8 cellular contexts compared by ENCODE assay signal in genomic region chr14:21136024-21136423, GRCh38. TPM values are rescaled to one million over a fixed set of nuclear protein-coding genes. Genes with fewer than 3 reads are reported as not detected.
DNase-seq lines count a peak whose midpoint lies in the region; ATAC-seq, FAIRE-seq and TF ChIP-seq lines count a peak whose summit lies in the region.

No MANE protein-coding gene starts in this region.

- TF ChIP-seq RAD21 in H1 (IDR thresholded peaks at IDR 0.05 in 1 of 2, conservative IDR thresholded peaks at IDR 0.05 in 1 of 2; ENCODE audit: low read depth in 2 of 2, low read length in 2 of 2), result peak in 1 of 2 experiments; percentile 26; a peak in 2 of 4 replicates

- 16% methylated on average over 1 of the region's 1 CpG; no CpG with 5 or more reads in 1 of the 2 experiments for WGBS in H1 (ENCODE audit: extremely low coverage in 1 of 2, insufficient coverage in 1 of 2, insufficient read length in 1 of 2, insufficient replicate concordance in 2 of 2, low coverage in 1 of 2, low lambda C conversion rate in 2 of 2, missing lambda C conversion rate in 1 of 2), 2 experiments

- H3K4me3 Mint-ChIP-seq in progenitor cell of endocrine pancreas (ENCODE audit: low read depth), result no peak overlapping the region

- no peak overlapping the region for H3K27ac Mint-ChIP-seq in progenitor cell of endocrine pancreas

- no peak overlapping the region for H4K5ac ChIP-seq in H1 (ENCODE audit: insufficient read length, low read depth, low read length)

- CTCF ChIA-PET in H1 (lab: Charles Lee; ENCODE audit: partially characterized antibody), result interaction anchor here (0.9 to 4.0 kb wide), 21 partner anchors 8 to 204 kb away, joined by 3 to 28 read pairs (median 5); partner anchors contain the start of genes OR5AU1 and TMEM253

- H3K4ac ChIP-seq in H1 (replicated peaks; ENCODE audit: insufficient read length, low read depth, low read length), result no peak overlapping the region

- peak; percentile 39 for FAIRE-seq in H1 (lab: Jason Lieb, UNC)

- H3K27me3 ChIP-seq in H1 (replicated peaks in 1 of 4; ENCODE audit: control insufficient read depth in 3 of 4, extremely low read depth in 1 of 4, insufficient read depth in 3 of 4, low read length in 3 of 4), result peaks cover 0 to 1% (median 0%) of the 10 kb centered on the region in 4 experiments; a peak in 1 of 7 replicates

- no peak overlapping the region for H3K27ac ChIP-seq in H1 (ENCODE audit: low read depth, low read length)

- DNase-seq in SIG-M5 treated with dmso at 0.1 percent for 504 hours (lab: John Stamatoyannopoulos, UW; ENCODE audit: unreplicated experiment), result peak; percentile 23
- DNase-seq in SIG-M5 (lab: John Stamatoyannopoulos, UW), result no peak
- peak; percentile 6 for DNase-seq in NCI-H2227 treated with DMSO at 0.1 percent for 48 hours (lab: John Stamatoyannopoulos, UW)
- no peak for DNase-seq in H1 (ENCODE audit: low read depth in 1 of 2, low spot score in 2 of 2)
- no peak for DNase-seq in progenitor cell of endocrine pancreas (ENCODE audit: low spot score, unreplicated experiment)
- no peak for DNase-seq in GDM1 (lab: John Stamatoyannopoulos, UW)
- DNase-seq in NCI-H524 treated with DMSO at 0.1 percent for 48 hours (lab: John Stamatoyannopoulos, UW), result no peak

- H4K8ac ChIP-seq in H1 (ENCODE audit: extremely low read depth, insufficient read depth, low read length), result no peak overlapping the region

- H3K9me3 ChIP-seq in H1 (ENCODE audit: insufficient read depth in 2 of 2, low read depth in 1 of 2, low read length in 1 of 2), result no peaks in the 10 kb centered on the region

- H3K23me2 ChIP-seq in H1 (ENCODE audit: low read depth, low read length), result no peaks in the 10 kb centered on the region

- no peak overlapping the region for H2BK20ac ChIP-seq in H1 (ENCODE audit: low read length)

- no peaks in the 10 kb centered on the region for H3K36me3 Mint-ChIP-seq in progenitor cell of endocrine pancreas (ENCODE audit: insufficient read depth)

- H3K79me1 ChIP-seq in H1 (ENCODE audit: low read depth, low read length), result no peaks in the 10 kb centered on the region

- H3K36me3 ChIP-seq in H1 (ENCODE audit: control insufficient read depth in 2 of 4, insufficient read depth in 4 of 4, low read length in 3 of 4), result no peaks in the 10 kb centered on the region

- no peak overlapping the region for H3K18ac ChIP-seq in H1 (ENCODE audit: extremely low read depth, low read length)

- H3K4me2 ChIP-seq in H1 (ENCODE audit: insufficient read depth in 1 of 2, low read depth in 2 of 2, low read length in 2 of 2), result no peak overlapping the region

- H4K91ac ChIP-seq in H1 (replicated peaks; ENCODE audit: insufficient read length, low read length), result no peak overlapping the region

- no peaks in the 10 kb centered on the region for H3K27me3 Mint-ChIP-seq in progenitor cell of endocrine pancreas

- H3K23ac ChIP-seq in H1 (ENCODE audit: insufficient read length), result no peak overlapping the region

- no peaks in the 10 kb centered on the region for H3K79me2 ChIP-seq in H1 (ENCODE audit: control insufficient read depth in 1 of 2, insufficient read depth in 2 of 2, low read length in 2 of 2)

- no peak for TF ChIP-seq EP300 in H1 (IDR thresholded peaks at IDR 0.05; ENCODE audit: borderline replicate concordance in 1 of 2, low read depth in 2 of 2, low read length in 2 of 2)

- no peak overlapping the region for H3K9ac ChIP-seq in H1 (replicated peaks in 1 of 4; ENCODE audit: extremely low read depth in 1 of 4, low read depth in 3 of 4, low read length in 3 of 4)

- H2BK15ac ChIP-seq in H1 (ENCODE audit: low read length), result no peak overlapping the region

- H3K4me1 ChIP-seq in H1 (replicated peaks in 1 of 4; ENCODE audit: control insufficient read depth in 3 of 4, insufficient read depth in 4 of 4, low read length in 3 of 4), result peaks cover 0 to 3% (median 0%) of the 10 kb centered on the region in 4 experiments; a peak in 5 of 7 replicates

- no peak overlapping the region for H2BK12ac ChIP-seq in H1 (ENCODE audit: low read depth, low read length)

- H3K9me3 Mint-ChIP-seq in progenitor cell of endocrine pancreas (ENCODE audit: low read depth), result peaks cover 6% of the 10 kb centered on the region

- no peak overlapping the region for H3K14ac ChIP-seq in H1 (ENCODE audit: insufficient read length)

- no peaks in the 10 kb centered on the region for H4K20me1 ChIP-seq in H1 (replicated peaks in 1 of 2; ENCODE audit: control insufficient read depth in 1 of 2, insufficient read depth in 2 of 2, low read length in 2 of 2)

- POLR2A ChIA-PET in H1 (lab: Charles Lee; ENCODE audit: partially characterized antibody), result interaction anchor here (1.5 kb wide), 1 partner anchor 129 kb away, joined by 3 read pairs; no protein-coding TSS in a partner anchor

- H3K4me3 ChIP-seq in H1 (ENCODE audit: extremely low read depth in 1 of 4, insufficient read depth in 2 of 4, low read depth in 3 of 4, low read length in 4 of 4), result no peak overlapping the region

- no peak overlapping the region for H2AK5ac ChIP-seq in H1 (ENCODE audit: low read depth, low read length)

- no peak for ATAC-seq in HG02884 (IDR thresholded peaks at IDR 0.05; ENCODE audit: unreplicated experiment)

- H2BK5ac ChIP-seq in H1 (ENCODE audit: low read depth, low read length), result no peak overlapping the region

- peaks cover 5% of the 10 kb centered on the region for H3K4me1 Mint-ChIP-seq in progenitor cell of endocrine pancreas (ENCODE audit: low read depth)

- no peak for TF ChIP-seq POLR2A in H1 (IDR thresholded peaks at IDR 0.05; ENCODE audit: control extremely low read depth in 1 of 2, low read depth in 2 of 2, low read length in 2 of 2)

- no peak overlapping the region for H3K56ac ChIP-seq in H1 (replicated peaks; ENCODE audit: insufficient read length, low read depth, low read length)

- TF ChIP-seq CTCF in H1 (IDR thresholded peaks at IDR 0.05; ENCODE audit: control extremely low read depth in 1 of 3, insufficient read depth in 1 of 3, low read depth in 1 of 3, low read length in 3 of 3), result peak in 2 of 3 experiments; percentile 19 to 55; a peak in 2 of 4 replicates
- peak; percentile 67 for TF ChIP-seq CTCF in progenitor cell of endocrine pancreas (IDR thresholded peaks at IDR 0.05; ENCODE audit: unreplicated experiment)

- no peak overlapping the region for H2BK120ac ChIP-seq in H1 (replicated peaks; ENCODE audit: low read depth, low read length)

- H2AFZ ChIP-seq in H1 (ENCODE audit: low read length), result peak overlapping the region; percentile 78; the same call in 1 of the 2 replicates

TF ChIP-seq in H1, 55 proteins besides CTCF, POLR2A, EP300 and RAD21:
- TF ChIP-seq CEBPB (IDR thresholded peaks at IDR 0.05; ENCODE audit: low read depth, low read length) (no peak), NANOG (IDR thresholded peaks at IDR 0.05; ENCODE audit: insufficient read depth, low read depth, low read length, poor library complexity, severe bottlenecking) (no peak), POLR2AphosphoS5 (IDR thresholded peaks at IDR 0.05; ENCODE audit: low read depth, low read length) (no peak), POU5F1 (IDR thresholded peaks at IDR 0.05; ENCODE audit: low read depth, low read length) (no peak), KDM1A (IDR thresholded peaks at IDR 0.05; ENCODE audit: borderline replicate concordance, low read length) (no peak), SIN3A (conservative IDR thresholded peaks at IDR 0.05 in 1 of 2, IDR thresholded peaks at IDR 0.05 in 1 of 2; ENCODE audit: low read depth in 1 of 2, low read length in 2 of 2) (no peak), JUN (IDR thresholded peaks at IDR 0.05; ENCODE audit: low read depth, low read length) (no peak), TBP (IDR thresholded peaks at IDR 0.05; ENCODE audit: low read depth, low read length) (no peak), RBBP5 (IDR thresholded peaks at IDR 0.05; ENCODE audit: borderline replicate concordance, low read depth, low read length) (no peak), CBX8 (IDR thresholded peaks at IDR 0.05; ENCODE audit: borderline replicate concordance, low read depth, low read length) (no peak), CREB1 (IDR thresholded peaks at IDR 0.05) (no peak), CHD2 (IDR thresholded peaks at IDR 0.05; ENCODE audit: low read length) (no peak), SIRT6 (IDR thresholded peaks at IDR 0.05; ENCODE audit: low read length) (no peak)

RNA-seq across cellular contexts. Expression of gene OR5AU1, which starts 19.8 kb away (rescaled TPM):
- not detected in 2 replicates for total RNA-seq in H1 (2021; fragmentation: NEBNext Ultra II Directional; extraction: Animal tissue kit (Norgen Biotek cat#: 25700))
- not detected in 2 replicates for polyA plus RNA-seq in H1 (2011; rRNA removed)
- polyA plus RNA-seq in H1 (2011; cell fraction: cytosol; rRNA removed), result not detected
- not detected for polyA plus RNA-seq in H1 (2011; cell fraction: nucleus; rRNA removed)
- polyA plus RNA-seq in H1 (2012, experiment 1 of 2), result not detected in 4 replicates
- polyA plus RNA-seq in H1 (2012, experiment 2 of 2), result not detected
- polyA plus RNA-seq in H1 (2013, experiment 1 of 2), result not detected
- polyA plus RNA-seq in H1 (2013, experiment 2 of 2), result not detected
- polyA minus RNA-seq in H1 (2011; rRNA and poly(A)+ RNA removed), result not detected in 2 replicates
- polyA minus RNA-seq in H1 (2011; cell fraction: cytosol; rRNA and poly(A)+ RNA removed), result not detected
- polyA minus RNA-seq in H1 (2011; cell fraction: nucleus; rRNA and poly(A)+ RNA removed), result not detected
- not detected in 2 replicates for total RNA-seq in progenitor cell of endocrine pancreas

RNA-seq across cellular contexts. Expression of gene TMEM253, which starts 35.2 kb away (rescaled TPM):
- 1.3 and 1.9 TPM in 2 replicates for total RNA-seq in H1 (2021; fragmentation: NEBNext Ultra II Directional; extraction: Animal tissue kit (Norgen Biotek cat#: 25700))
- 1.9 and 2.2 TPM in 2 replicates for polyA plus RNA-seq in H1 (2011; rRNA removed)
- polyA plus RNA-seq in H1 (2011; cell fraction: cytosol; rRNA removed), result 2.2 TPM
- 3.2 TPM for polyA plus RNA-seq in H1 (2011; cell fraction: nucleus; rRNA removed)
- 1.9 to 3.0 TPM (median 2.2 TPM) in 4 replicates for polyA plus RNA-seq in H1 (2012, experiment 1 of 2)
- 1.8 TPM for polyA plus RNA-seq in H1 (2012, experiment 2 of 2)
- polyA plus RNA-seq in H1 (2013, experiment 1 of 2), result 1.6 TPM
- polyA plus RNA-seq in H1 (2013, experiment 2 of 2), result 1.5 TPM
- 0.85 and 2.2 TPM in 2 replicates for polyA minus RNA-seq in H1 (2011; rRNA and poly(A)+ RNA removed)
- 2.5 TPM for polyA minus RNA-seq in H1 (2011; cell fraction: cytosol; rRNA and poly(A)+ RNA removed)
- 2.1 TPM for polyA minus RNA-seq in H1 (2011; cell fraction: nucleus; rRNA and poly(A)+ RNA removed)
- total RNA-seq in progenitor cell of endocrine pancreas, result 1.1 and 1.4 TPM in 2 replicates

RNA-seq across cellular contexts. Expression of gene ZNF219, which starts 37.6 kb away (rescaled TPM):
- 108 and 113 TPM in 2 replicates for total RNA-seq in H1 (2021; fragmentation: NEBNext Ultra II Directional; extraction: Animal tissue kit (Norgen Biotek cat#: 25700))
- 160 and 310 TPM in 2 replicates for polyA plus RNA-seq in H1 (2011; rRNA removed)
- polyA plus RNA-seq in H1 (2011; cell fraction: cytosol; rRNA removed), result 158 TPM
- 334 TPM for polyA plus RNA-seq in H1 (2011; cell fraction: nucleus; rRNA removed)
- 67.0 to 90.6 TPM (median 84.5 TPM) in 4 replicates for polyA plus RNA-seq in H1 (2012, experiment 1 of 2)
- 82.6 TPM for polyA plus RNA-seq in H1 (2012, experiment 2 of 2)
- polyA plus RNA-seq in H1 (2013, experiment 1 of 2), result 76.2 TPM
- 67.2 TPM for polyA plus RNA-seq in H1 (2013, experiment 2 of 2)
- polyA minus RNA-seq in H1 (2011; rRNA and poly(A)+ RNA removed), result 26.2 and 43.7 TPM in 2 replicates
- polyA minus RNA-seq in H1 (2011; cell fraction: cytosol; rRNA and poly(A)+ RNA removed), result 73.0 TPM
- 124 TPM for polyA minus RNA-seq in H1 (2011; cell fraction: nucleus; rRNA and poly(A)+ RNA removed)
- 103 and 111 TPM in 2 replicates for total RNA-seq in progenitor cell of endocrine pancreas

Comparison
In these comparisons a context has a peak if more than half of its experiments do, and no peak if none do; other contexts are left out.
1. DNase-seq: peak in SIG-M5 treated with dmso at 0.1 percent for 504 hours (single experiment) and NCI-H2227 treated with DMSO at 0.1 percent for 48 hours (single experiment); none in SIG-M5 (single experiment), H1 (0 of 2), progenitor cell of endocrine pancreas (single experiment), GDM1 (single experiment) and NCI-H524 treated with DMSO at 0.1 percent for 48 hours (single experiment).